In the genomic region with DNA sequence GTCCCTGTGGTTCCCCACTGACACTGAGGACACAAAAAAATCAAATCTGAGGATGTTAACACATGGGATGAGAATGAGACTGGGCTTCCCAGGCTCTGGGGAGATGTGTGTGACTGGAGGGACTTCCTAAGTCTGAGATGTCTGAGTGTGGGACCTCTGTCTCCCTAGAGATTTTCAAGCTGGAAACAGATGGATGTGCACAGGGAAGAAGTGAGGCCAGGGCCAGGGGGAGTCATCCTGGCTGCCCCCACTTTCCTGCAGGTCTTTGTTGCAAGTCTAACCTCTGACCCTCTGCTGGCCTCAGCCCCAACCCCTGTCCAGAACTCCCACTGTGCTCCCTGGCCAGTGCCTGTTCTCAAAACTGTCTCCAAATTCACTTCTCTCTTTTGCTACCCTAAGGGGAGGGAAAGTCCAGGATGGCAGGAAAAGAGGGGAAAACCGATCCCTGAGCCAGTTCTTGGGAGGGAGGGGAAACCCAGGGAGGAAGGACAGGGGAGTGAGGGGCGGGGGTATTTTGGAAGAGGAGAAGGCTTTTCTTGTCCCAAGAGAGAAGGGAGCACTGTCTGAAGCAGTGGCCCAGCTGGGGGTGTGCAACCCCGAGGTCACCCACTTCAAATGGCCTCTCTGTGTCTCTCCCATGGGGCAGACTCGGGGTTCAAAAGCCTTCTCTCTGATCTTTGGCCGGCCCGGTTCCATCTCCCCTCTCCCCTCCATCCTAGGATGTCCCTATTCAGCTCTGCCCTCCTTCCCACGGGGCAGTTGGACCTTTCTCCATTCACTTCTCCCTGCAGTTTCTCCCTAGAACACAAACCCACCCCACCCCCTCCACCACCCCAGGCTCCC, we compare ENCODE assay signal across 8 cellular contexts. TPM values are rescaled to one million over a fixed set of nuclear protein-coding genes. Genes with fewer than 3 reads are reported as not detected.
DNase-seq lines count a peak whose midpoint lies in the region; ATAC-seq and TF ChIP-seq lines count a peak whose summit lies in the region.

No MANE protein-coding gene starts in this region.

- H2AFZ ChIP-seq in IMR-90 (replicated peaks; ENCODE audit: low read length, poor library complexity) = peak overlapping the region; percentile 40

- no peak for DNase-seq in IMR-90
- DNase-seq in kidney tubule cell (ENCODE audit: low spot score) = peak; percentile 12
- DNase-seq in SHP77 treated with DMSO at 0.1 percent for 48 hours (lab: John Stamatoyannopoulos, UW) = no peak

- peak; percentile 0; the same call in 1 of the 2 replicates for TF ChIP-seq RAD21 in IMR-90 (IDR thresholded peaks at IDR 0.05; ENCODE audit: low read length)

- no peaks in the 10 kb centered on the region for H3K9me3 Mint-ChIP-seq in activated naive CD8-positive, alpha-beta T cell (ENCODE audit: low read depth)

- peak overlapping the region; percentile 92 for H3K18ac ChIP-seq in IMR-90 (ENCODE audit: low read depth, low read length)

- peak overlapping the region; percentile 61 for H4K5ac ChIP-seq in IMR-90 (ENCODE audit: low read depth, low read length)

- TF ChIP-seq CTCF in IMR-90 (conservative IDR thresholded peaks at IDR 0.05; ENCODE audit: low read depth, low read length) = no peak

- H3K9me3 ChIP-seq in IMR-90 (ENCODE audit: control insufficient read depth, insufficient read depth, low read length) (no peaks in the 10 kb centered on the region), stomach smooth muscle (ENCODE audit: control insufficient read depth in 2 of 2, low read length in 2 of 2) (no peaks in the 10 kb centered on the region)

- H3K4me1 ChIP-seq in IMR-90 (ENCODE audit: control insufficient read depth, insufficient read depth, low read length) = peaks cover 18% of the 10 kb centered on the region
- peaks cover 79% of the 10 kb centered on the region for H3K4me1 ChIP-seq in stomach smooth muscle (ENCODE audit: control insufficient read depth, insufficient read depth, low read length)

- H3K79me1 ChIP-seq in IMR-90 (ENCODE audit: low read depth in 1 of 2, low read length in 2 of 2) = peaks cover 5 to 37% of the 10 kb centered on the region in 2 experiments; a peak in 3 of 4 replicates

- H3K14ac ChIP-seq in IMR-90 (replicated peaks; ENCODE audit: low read depth, low read length) = peak overlapping the region; percentile 100

- H3K23ac ChIP-seq in IMR-90 (ENCODE audit: low read depth, low read length) = peak overlapping the region; percentile 100

- H3K27ac Mint-ChIP-seq in activated naive CD8-positive, alpha-beta T cell = peak overlapping the region; percentile 99

- H3K27ac ChIP-seq in IMR-90 (ENCODE audit: insufficient read depth, low read length) (peak overlapping the region; percentile 100), stomach smooth muscle (ENCODE audit: low read length) (peak overlapping the region; percentile 98)

- H3K27me3 Mint-ChIP-seq in activated naive CD8-positive, alpha-beta T cell = no peaks in the 10 kb centered on the region

- H2AK9ac ChIP-seq in IMR-90 (replicated peaks; ENCODE audit: low read depth, low read length, poor library complexity) = peak overlapping the region; percentile 95

- H3K9ac ChIP-seq in IMR-90 (ENCODE audit: low read depth, low read length) (peak overlapping the region; percentile 100), stomach smooth muscle (ENCODE audit: low read length in 2 of 2) (peak overlapping the region; percentile 94 to 97)

- in situ Hi-C loops in IMR-90 (cut with MboI; ENCODE audit: low sequenced_read_pairs) = loop anchor here (5.0 kb wide), 1 partner anchor 39 kb away; the partner anchor contains the start of gene TUBB

- peak overlapping the region; percentile 98 for H3K4ac ChIP-seq in IMR-90 (ENCODE audit: low read depth, low read length)

- ATAC-seq in IMR-90 (ENCODE audit: low read depth) (no peak), GM21717 (IDR thresholded peaks at IDR 0.05; ENCODE audit: unreplicated experiment) (no peak), HG02970 (IDR thresholded peaks at IDR 0.05; ENCODE audit: low FRiP score, unreplicated experiment) (no peak), HG02678 (IDR thresholded peaks at IDR 0.05; ENCODE audit: unreplicated experiment) (no peak)

- peak overlapping the region; percentile 53 for H2BK20ac ChIP-seq in IMR-90 (ENCODE audit: low read depth, low read length)

- H3K4me2 ChIP-seq in IMR-90 (ENCODE audit: low read depth, low read length) = peak overlapping the region; percentile 96

- H2AK5ac ChIP-seq in IMR-90 (ENCODE audit: low read depth, low read length) = peak overlapping the region; percentile 98

- peak overlapping the region; percentile 97 for H3K4me3 ChIP-seq in IMR-90 (ENCODE audit: insufficient read depth, low read depth, low read length)
- peak overlapping the region; percentile 78 to 96 for H3K4me3 ChIP-seq in stomach smooth muscle (ENCODE audit: low read length in 2 of 2)

- peak overlapping the region; percentile 96 for H2BK5ac ChIP-seq in IMR-90 (ENCODE audit: low read depth, low read length, poor library complexity, severe bottlenecking)

- CTCF ChIA-PET in IMR-90 (lab: Yijun Ruan, JAX) = no interaction called here

- peaks cover 27% of the 10 kb centered on the region for H3K4me1 Mint-ChIP-seq in activated naive CD8-positive, alpha-beta T cell (ENCODE audit: low read depth)

- peak overlapping the region; percentile 88 for H2BK120ac ChIP-seq in IMR-90 (ENCODE audit: low read depth, low read length)

- H3K9me1 ChIP-seq in IMR-90 (ENCODE audit: insufficient read depth, low read length) = no peaks in the 10 kb centered on the region

- peaks cover 47% of the 10 kb centered on the region for H3K36me3 ChIP-seq in IMR-90 (ENCODE audit: control insufficient read depth, insufficient read depth, low read length)
- peaks cover 5 to 9% of the 10 kb centered on the region in 2 donors for H3K36me3 ChIP-seq in stomach smooth muscle (ENCODE audit: control insufficient read depth in 2 of 2, insufficient read depth in 2 of 2, low read length in 2 of 2)

- peak overlapping the region; percentile 96; the same call in 2 of the 3 replicates for H2BK15ac ChIP-seq in IMR-90 (ENCODE audit: low read depth, low read length)

- peaks cover 19% of the 10 kb centered on the region for H3K36me3 Mint-ChIP-seq in activated naive CD8-positive, alpha-beta T cell

- H4K91ac ChIP-seq in IMR-90 (ENCODE audit: insufficient read depth, low read depth, low read length) = peak overlapping the region; percentile 99

- no peak for TF ChIP-seq POLR2A in IMR-90 (IDR thresholded peaks at IDR 0.05; ENCODE audit: low read depth, low read length)

- POLR2A ChIA-PET in IMR-90 (lab: Charles Lee; ENCODE audit: unreplicated experiment) = interaction anchor here (0.5 to 1.8 kb wide), 5 partner anchors 11 to 93 kb away, joined by 3 to 10 read pairs (median 6); partner anchors contain the start of gene DHX16

- BruUV-seq in IMR-90 (replicated peaks; lab: Mats Ljungman, UMichigan) = no TSS peak

- dilution Hi-C loops in IMR-90 (cut with HindIII; ENCODE audit: low sequenced_read_pairs, unreplicated experiment) = no loop called here

- intact Hi-C loops in IMR-90 (cut with micrococcal nuclease) = loop anchor here (5.0 kb wide), 1 partner anchor 404 kb away; no protein-coding TSS in a partner anchor

- peaks cover 74% of the 10 kb centered on the region for H4K20me1 ChIP-seq in IMR-90 (ENCODE audit: insufficient read depth, low read length)

- peak overlapping the region; percentile 100 for H3K56ac ChIP-seq in IMR-90 (ENCODE audit: extremely low read depth, insufficient read depth, low read length)

- H4K8ac ChIP-seq in IMR-90 (ENCODE audit: low read depth in 2 of 2, low read length in 2 of 2) = peak overlapping the region; percentile 90 to 96

- WGBS in IMR-90 (ENCODE audit: extremely low coverage in 2 of 2, insufficient read length in 1 of 2), 2 experiments = 0% methylated on average over 1 of the region's 7 CpGs; no CpG with 5 or more reads in 1 of the 2 experiments

- H3K4me3 Mint-ChIP-seq in activated naive CD8-positive, alpha-beta T cell = peak overlapping the region; percentile 93

- H3K27me3 ChIP-seq in IMR-90 (ENCODE audit: control insufficient read depth, insufficient read depth, low read length) = no peaks in the 10 kb centered on the region
- H3K27me3 ChIP-seq in stomach smooth muscle (ENCODE audit: control insufficient read depth in 1 of 2, insufficient read depth in 2 of 2, low read length in 2 of 2) = no peaks in the 10 kb centered on the region

TF ChIP-seq in IMR-90, 13 proteins besides CTCF, POLR2A, EP300 and RAD21 (continues in another document):
- TF ChIP-seq FOS (IDR thresholded peaks at IDR 0.05; ENCODE audit: low read depth, low read length) (no peak), MXI1 (IDR thresholded peaks at IDR 0.05; ENCODE audit: borderline replicate concordance, low read depth, low read length) (no peak), NFE2L2 (IDR thresholded peaks at IDR 0.05; ENCODE audit: low read depth, low read length) (no peak), RCOR1 (IDR thresholded peaks at IDR 0.05; ENCODE audit: insufficient replicate concordance, low read length) (no peak), CHD1 (IDR thresholded peaks at IDR 0.05; ENCODE audit: low read depth, low read length) (no peak), RFX5 (IDR thresholded peaks at IDR 0.05; ENCODE audit: low read depth, low read length) (no peak), BHLHE40 (IDR thresholded peaks at IDR 0.05; ENCODE audit: low read depth, low read length) (no peak), SMC3 (IDR thresholded peaks at IDR 0.05; ENCODE audit: low read depth, low read length) (no peak), MAFK (IDR thresholded peaks at IDR 0.05; ENCODE audit: low read depth, low read length) (no peak)

RNA-seq across cellular contexts. Expression of gene PPP1R18, which starts 3.1 kb away (rescaled TPM):
- 31.9 and 32.8 TPM in 2 replicates for total RNA-seq in IMR-90 (2012; rRNA removed)
- polyA plus RNA-seq in IMR-90 (2012; rRNA removed) = 129 and 134 TPM in 2 replicates
- 129 and 140 TPM in 2 replicates for polyA plus RNA-seq in IMR-90 (2012; cell fraction: cytosol; rRNA removed)
- 114 and 118 TPM in 2 replicates for polyA plus RNA-seq in IMR-90 (2012; cell fraction: nucleus; rRNA removed; ENCODE audit: low replicate concordance)

RNA-seq across cellular contexts. Expression of gene NRM, which starts 7.4 kb away (rescaled TPM):
- total RNA-seq in IMR-90 (2012; rRNA removed) = 1.7 and 2.2 TPM in 2 replicates
- 27.0 and 29.1 TPM in 2 replicates for polyA plus RNA-seq in IMR-90 (2012; rRNA removed)
- polyA plus RNA-seq in IMR-90 (2012; cell fraction: cytosol; rRNA removed) = 21.0 and 21.9 TPM in 2 replicates
- 15.5 and 15.8 TPM in 2 replicates for polyA plus RNA-seq in IMR-90 (2012; cell fraction: nucleus; rRNA removed; ENCODE audit: low replicate concordance)

RNA-seq across cellular contexts. Expression of gene DHX16, which starts 10.6 kb away (rescaled TPM):
- 43.9 and 48.4 TPM in 2 replicates for total RNA-seq in IMR-90 (2012; rRNA removed)
- polyA plus RNA-seq in IMR-90 (2012; rRNA removed) = 47.9 and 48.3 TPM in 2 replicates
- polyA plus RNA-seq in IMR-90 (2012; cell fraction: cytosol; rRNA removed) = 31.6 and 38.3 TPM in 2 replicates
- polyA plus RNA-seq in IMR-90 (2012; cell fraction: nucleus; rRNA removed; ENCODE audit: low replicate concordance) = 89.6 and 98.6 TPM in 2 replicates

RNA-seq across cellular contexts. Expression of gene MDC1, which starts 33.7 kb away (rescaled TPM):
- total RNA-seq in IMR-90 (2012; rRNA removed) = 3.6 and 4.5 TPM in 2 replicates
- polyA plus RNA-seq in IMR-90 (2012; rRNA removed) = 12.1 and 12.4 TPM in 2 replicates
- polyA plus RNA-seq in IMR-90 (2012; cell fraction: cytosol; rRNA removed) = 6.0 and 8.0 TPM in 2 replicates
- 30.2 and 33.9 TPM in 2 replicates for polyA plus RNA-seq in IMR-90 (2012; cell fraction: nucleus; rRNA removed; ENCODE audit: low replicate concordance)

RNA-seq across cellular contexts. Expression of gene C6orf136, which starts 36.4 kb away (rescaled TPM):
- total RNA-seq in IMR-90 (2012; rRNA removed) = 1.1 and 1.4 TPM in 2 replicates
- polyA plus RNA-seq in IMR-90 (2012; rRNA removed) = 11.7 and 12.8 TPM in 2 replicates
- 10.8 and 15.8 TPM in 2 replicates for polyA plus RNA-seq in IMR-90 (2012; cell fraction: cytosol; rRNA removed)
- polyA plus RNA-seq in IMR-90 (2012; cell fraction: nucleus; rRNA removed; ENCODE audit: low replicate concordance) = 30.4 and 39.8 TPM in 2 replicates
